ENCODE assay signal across 9 cellular contexts in the genomic region with DNA sequence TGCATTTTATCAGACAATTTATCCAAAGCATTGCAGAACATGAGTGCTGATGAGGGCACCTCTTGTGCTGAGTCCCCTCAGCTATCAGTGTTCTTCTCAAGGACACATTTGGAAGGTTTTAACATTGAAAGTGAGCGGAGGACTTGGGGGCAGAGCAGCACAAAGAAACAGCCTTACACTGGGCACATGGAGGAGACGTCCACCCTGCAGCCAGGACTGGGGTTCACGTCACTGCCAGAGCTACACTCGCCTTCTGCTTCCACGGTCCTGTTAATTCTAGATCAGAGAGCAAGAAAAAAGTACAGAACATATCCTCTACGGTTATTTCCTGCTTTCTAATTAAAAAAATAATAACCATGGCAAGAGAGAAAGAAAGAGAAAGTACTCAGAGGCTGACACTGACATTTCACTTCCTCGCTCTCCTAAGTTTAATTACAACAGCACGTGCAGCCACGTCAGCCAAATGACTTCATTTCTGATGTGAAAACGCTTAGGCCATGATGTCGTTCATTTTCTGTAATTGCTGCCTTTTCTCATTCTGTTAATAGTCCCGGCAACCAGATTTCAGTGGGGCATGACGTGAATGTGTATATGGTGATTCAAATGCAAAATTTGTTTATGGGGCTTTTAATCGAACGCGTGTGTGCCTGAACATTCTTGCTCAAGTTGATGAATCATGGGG. TPM values are rescaled to one million over a fixed set of nuclear protein-coding genes. Genes with fewer than 3 reads are reported as not detected.
A peak's percentile ranks its signal among the peaks of the same experiment; 100 is the strongest.
DNase-seq lines count a peak whose midpoint lies in the region; ATAC-seq and TF ChIP-seq lines count a peak whose summit lies in the region.
"Had no signal": no experiment of that assay in that cellular context is flagged by ENCODE, and none has a peak within 500 bp of the region (broad histone marks: within the 10 kb centered on the region; RNA-seq: fewer than 3 reads in every experiment).

No MANE protein-coding gene starts in this region.

- no peaks in the 10 kb centered on the region for H3F3A ChIP-seq in DOHH2 (ENCODE audit: control insufficient read depth, insufficient read depth)

- H3K4me3 Mint-ChIP-seq in activated CD8-positive, alpha-beta T cell treated with anti-CD3 and anti-CD28 coated beads for 36 hours: peak overlapping the region; percentile 40
- H3K4me3 Mint-ChIP-seq in stimulated activated naive CD8-positive, alpha-beta T cell treated with anti-CD3 and anti-CD28 coated beads, Interleukin-15, amount 100 ng/mL, for 72 hours: peak overlapping the region; percentile 43 to 60

- H3K4me1 ChIP-seq in DOHH2 (ENCODE audit: control insufficient read depth, low read length) (peaks cover 18% of the 10 kb centered on the region), colonic mucosa (no peaks in the 10 kb centered on the region)

- H4K20me1 ChIP-seq in DOHH2 (ENCODE audit: control insufficient read depth, insufficient read depth, low read depth, low read length): no peaks in the 10 kb centered on the region

- H3K9me3 ChIP-seq in DOHH2 (ENCODE audit: control insufficient read depth, insufficient read depth, low read length) (no peaks in the 10 kb centered on the region), colonic mucosa (no peaks in the 10 kb centered on the region)

- H3K4me3 ChIP-seq in DOHH2 (ENCODE audit: low read length): peak overlapping the region; percentile 47
- no peak overlapping the region for H3K4me3 ChIP-seq in colonic mucosa

- no peaks in the 10 kb centered on the region for H3K27me3 ChIP-seq in DOHH2 (ENCODE audit: control insufficient read depth, low read length)
- H3K27me3 ChIP-seq in colonic mucosa: no peaks in the 10 kb centered on the region

- DNase-seq in activated CD8-positive, alpha-beta T cell treated with anti-CD3 and anti-CD28 coated beads for 36 hours: peak; percentile 77
- DNase-seq in germinal center (ENCODE audit: low spot score): peak; percentile 75
- DNase-seq in stimulated activated naive CD8-positive, alpha-beta T cell treated with anti-CD3 and anti-CD28 coated beads, Interleukin-15, amount 100 ng/mL, for 72 hours: peak in 1 of 2 donors; percentile 42
- DNase-seq in SW 1271 (lab: John Stamatoyannopoulos, UW): no peak
- no peak for DNase-seq in NCI-H446 (lab: John Stamatoyannopoulos, UW)
- no peak for DNase-seq in colonic mucosa

- peak overlapping the region; percentile 58 for H3K4me2 ChIP-seq in DOHH2 (ENCODE audit: low read length)

- CTCF ChIA-PET in activated CD8-positive, alpha-beta T cell treated with anti-CD3 and anti-CD28 coated beads for 36 hours (lab: Charles Lee): interaction anchor here (0.9 to 3.0 kb wide), 5 partner anchors 10 to 229 kb away, joined by 3 to 16 read pairs (median 3); no protein-coding TSS in a partner anchor

- intact Hi-C loops in activated CD8-positive, alpha-beta T cell treated with anti-CD3 and anti-CD28 coated beads for 36 hours (cut with micrococcal nuclease): no loop called here
- intact Hi-C loops in colonic mucosa (cut with DNase I): no loop called here

- no peaks in the 10 kb centered on the region for H3K27me3 Mint-ChIP-seq in activated CD8-positive, alpha-beta T cell treated with anti-CD3 and anti-CD28 coated beads for 36 hours
- peaks cover 2% of the 10 kb centered on the region for H3K27me3 Mint-ChIP-seq in stimulated activated naive CD8-positive, alpha-beta T cell treated with anti-CD3 and anti-CD28 coated beads, Interleukin-15, amount 100 ng/mL, for 72 hours

- H3K27ac Mint-ChIP-seq in activated CD8-positive, alpha-beta T cell treated with anti-CD3 and anti-CD28 coated beads for 36 hours: peak overlapping the region; percentile 18
- peak overlapping the region; percentile 13 to 90 for H3K27ac Mint-ChIP-seq in stimulated activated naive CD8-positive, alpha-beta T cell treated with anti-CD3 and anti-CD28 coated beads, Interleukin-15, amount 100 ng/mL, for 72 hours

- H3K4me1 Mint-ChIP-seq in activated CD8-positive, alpha-beta T cell treated with anti-CD3 and anti-CD28 coated beads for 36 hours (ENCODE audit: low read depth): peaks cover 11% of the 10 kb centered on the region
- peaks cover 11% of the 10 kb centered on the region for H3K4me1 Mint-ChIP-seq in stimulated activated naive CD8-positive, alpha-beta T cell treated with anti-CD3 and anti-CD28 coated beads, Interleukin-15, amount 100 ng/mL, for 72 hours

- H3K9me3 Mint-ChIP-seq in activated CD8-positive, alpha-beta T cell treated with anti-CD3 and anti-CD28 coated beads for 36 hours: no peaks in the 10 kb centered on the region
- H3K9me3 Mint-ChIP-seq in stimulated activated naive CD8-positive, alpha-beta T cell treated with anti-CD3 and anti-CD28 coated beads, Interleukin-15, amount 100 ng/mL, for 72 hours: no peaks in the 10 kb centered on the region

- H3K36me3 ChIP-seq in DOHH2 (ENCODE audit: control insufficient read depth, low read length) (no peaks in the 10 kb centered on the region), colonic mucosa (no peaks in the 10 kb centered on the region)

- no peaks in the 10 kb centered on the region for H3K79me2 ChIP-seq in DOHH2 (ENCODE audit: control insufficient read depth, low read length)

- H3K36me3 Mint-ChIP-seq in activated CD8-positive, alpha-beta T cell treated with anti-CD3 and anti-CD28 coated beads for 36 hours (ENCODE audit: low read depth): no peaks in the 10 kb centered on the region

- no peak for TF ChIP-seq CTCF in DOHH2 (IDR thresholded peaks at IDR 0.05; ENCODE audit: low read depth, low read length, poor library complexity, severe bottlenecking)
- no peak for TF ChIP-seq CTCF in activated CD8-positive, alpha-beta T cell treated with anti-CD3 and anti-CD28 coated beads for 36 hours (IDR thresholded peaks at IDR 0.05)
- TF ChIP-seq CTCF in colonic mucosa (IDR thresholded peaks at IDR 0.05): no peak

- POLR2A ChIA-PET in activated CD8-positive, alpha-beta T cell treated with anti-CD3 and anti-CD28 coated beads for 36 hours (lab: Charles Lee): interaction anchor here (1.3 kb wide), 1 partner anchor 121 kb away, joined by 4 read pairs; no protein-coding TSS in a partner anchor

- no peaks in the 10 kb centered on the region for H3K9me2 ChIP-seq in DOHH2 (replicated peaks; ENCODE audit: control insufficient read depth, low read length)

- H3K9ac ChIP-seq in colonic mucosa (ENCODE audit: low read depth in 2 of 2, low read length in 2 of 2): no peak overlapping the region

- ATAC-seq in HG02981 (IDR thresholded peaks at IDR 0.05; ENCODE audit: unreplicated experiment): peak; percentile 57
- ATAC-seq in activated CD8-positive, alpha-beta T cell treated with anti-CD3 and anti-CD28 coated beads for 36 hours: peak; percentile 64
- peak; percentile 73 for ATAC-seq in stimulated activated naive CD8-positive, alpha-beta T cell treated with anti-CD3 and anti-CD28 coated beads, Interleukin-15, amount 100 ng/mL, for 72 hours

- H3K27ac ChIP-seq in DOHH2 (ENCODE audit: low read depth, low read length): no peak overlapping the region
- H3K27ac ChIP-seq in colonic mucosa: no peak overlapping the region

RNA-seq across cellular contexts. Expression of gene PRND, which starts 5.1 kb away (rescaled TPM):
- not detected for total RNA-seq in activated CD8-positive, alpha-beta T cell treated with anti-CD3 and anti-CD28 coated beads for 36 hours
- total RNA-seq in colonic mucosa: under 1 TPM in 1 of 2 donors, not detected in 1; 0.27 TPM
- total RNA-seq: subcutaneous adipose tissue had no signal

RNA-seq across cellular contexts. Expression of gene PRNP, which starts 40.6 kb away (rescaled TPM):
- 10 to 100 TPM; 32.6 to 33.3 TPM for total RNA-seq in activated CD8-positive, alpha-beta T cell treated with anti-CD3 and anti-CD28 coated beads for 36 hours
- 10 to 100 TPM; 15.8 to 48.2 TPM for total RNA-seq in colonic mucosa

Comparison
In these comparisons a context has a peak if more than half of its experiments do, and no peak if none do; other contexts are left out.
1. DNase-seq: peak in activated CD8-positive, alpha-beta T cell treated with anti-CD3 and anti-CD28 coated beads for 36 hours (single experiment) and germinal center (single experiment); none in SW 1271 (0 of 2), NCI-H446 (0 of 2) and colonic mucosa (single experiment).
2. Peak in every context shown above with its lines, with median percentiles within 50 percentile points of each other: ATAC-seq.